24 cellular contexts compared by ENCODE assay signal in genomic region chr16:86368261-86368660, GRCh38.
"Had no signal": no experiment of that assay in that cellular context is flagged by ENCODE, and none has a peak within 500 bp of the region (broad histone marks: within the 10 kb centered on the region; RNA-seq: fewer than 3 reads in every experiment).

No MANE protein-coding gene starts in this region.

- H3K9me3 ChIP-seq: adrenal gland, MG63 had no signal

- H3K27ac Mint-ChIP-seq: activated CD4-positive, alpha-beta T cell treated with anti-CD3 and anti-CD28 coated beads for 36 hours; activated CD8-positive, alpha-beta T cell treated with anti-CD3 and anti-CD28 coated beads for 36 hours; activated naive CD8-positive, alpha-beta T cell treated with anti-CD3 and anti-CD28 coated beads, Interleukin-2, amount 10 ng/mL, durations not matched to agents 7 days and 5 days; activated T-cell treated with anti-CD3 and anti-CD28 coated beads, Interleukin-2, amount 50 U/mL, for 72 hours; activated T-helper 2 cell treated with anti-CD3 and anti-CD28 coated beads, Interferon-gamma antibody, Interleukin-2, Interleukin-4, amounts not matched to agents 10 μg/mL and 5 μg/mL and 100 μg/mL, durations not matched to agents 14 hours and 24 hours and 36 hours had no signal

- H3K4me1 ChIP-seq: adrenal gland had no signal

- H3K27me3 ChIP-seq: MG63 had no signal

- H3K27ac ChIP-seq: adrenal gland, WERI-Rb-1 had no signal

- H3K36me3 Mint-ChIP-seq: activated naive CD8-positive, alpha-beta T cell treated with anti-CD3 and anti-CD28 coated beads, Interleukin-2, amount 10 ng/mL, durations not matched to agents 7 days and 5 days had no signal

- DNase-seq: activated CD4-positive, alpha-beta T cell treated with anti-CD3 and anti-CD28 coated beads for 36 hours; activated CD8-positive, alpha-beta memory T cell treated with anti-CD3 and anti-CD28 coated beads, Interleukin-2, amount 50 U/mL, for 4 hours; activated CD8-positive, alpha-beta T cell treated with anti-CD3 and anti-CD28 coated beads for 36 hours; activated gamma-delta T cell treated with Interleukin-2 at 50 U/mL for 16 hours; activated naive CD4-positive, alpha-beta T cell treated with anti-CD3 and anti-CD28 coated beads, Interleukin-2, amount 50 U/mL, for 16 hours; activated naive CD8-positive, alpha-beta T cell treated with anti-CD3 and anti-CD28 coated beads, Interleukin-2, amount 10 ng/mL, durations not matched to agents 7 days and 5 days; activated T-cell treated with anti-CD3 and anti-CD28 coated beads, Interleukin-2, amount 50 U/mL, for 72 hours; adrenal gland; anterior cingulate cortex; KG1; MG63; MV-4-11; NCI-H1092 treated with DMSO at 0.1 percent for 48 hours; NCI-H1417 treated with DMSO at 0.1 percent for 48 hours; NCI-H1694; NCI-H2029; NCI-H2107; NCI-H345; NCI-H510A; NCI-H526 treated with DMSO at 0.1 percent for 48 hours; SIG-M5; T-helper 1 cell had no signal

- H3K4me3 ChIP-seq: adrenal gland, MG63 had no signal

- H3K36me3 ChIP-seq: adrenal gland, MG63, WERI-Rb-1 had no signal

- H3K9me3 Mint-ChIP-seq: activated CD8-positive, alpha-beta T cell treated with anti-CD3 and anti-CD28 coated beads for 36 hours; activated naive CD8-positive, alpha-beta T cell treated with anti-CD3 and anti-CD28 coated beads, Interleukin-2, amount 10 ng/mL, durations not matched to agents 7 days and 5 days; activated T-cell treated with anti-CD3 and anti-CD28 coated beads, Interleukin-2, amount 50 U/mL, for 72 hours; activated T-helper 2 cell treated with anti-CD3 and anti-CD28 coated beads, Interferon-gamma antibody, Interleukin-2, Interleukin-4, amounts not matched to agents 10 μg/mL and 5 μg/mL and 100 μg/mL, durations not matched to agents 14 hours and 24 hours and 36 hours had no signal

- H3K4me3 Mint-ChIP-seq: activated CD4-positive, alpha-beta T cell treated with anti-CD3 and anti-CD28 coated beads for 36 hours; activated CD8-positive, alpha-beta T cell treated with anti-CD3 and anti-CD28 coated beads for 36 hours; activated naive CD8-positive, alpha-beta T cell treated with anti-CD3 and anti-CD28 coated beads, Interleukin-2, amount 10 ng/mL, durations not matched to agents 7 days and 5 days; activated T-cell treated with anti-CD3 and anti-CD28 coated beads, Interleukin-2, amount 50 U/mL, for 72 hours had no signal

- H3K4me1 Mint-ChIP-seq: activated CD4-positive, alpha-beta T cell treated with anti-CD3 and anti-CD28 coated beads for 36 hours; activated naive CD8-positive, alpha-beta T cell treated with anti-CD3 and anti-CD28 coated beads, Interleukin-2, amount 10 ng/mL, durations not matched to agents 7 days and 5 days had no signal

- ATAC-seq: activated CD4-positive, alpha-beta T cell treated with anti-CD3 and anti-CD28 coated beads for 36 hours; activated CD8-positive, alpha-beta T cell treated with anti-CD3 and anti-CD28 coated beads for 36 hours; activated T-cell treated with anti-CD3 and anti-CD28 coated beads, Interleukin-2, amount 50 U/mL, for 72 hours had no signal
